Comparison of ENCODE assay signal across 21 cellular contexts in genomic region chr2:215637658-215638057, GRCh38.
DNase-seq lines count a peak whose midpoint lies in the region; ATAC-seq and TF ChIP-seq lines count a peak whose summit lies in the region.
"Had no signal": no experiment of that assay in that cellular context is flagged by ENCODE, and none has a peak within 500 bp of the region (broad histone marks: within the 10 kb centered on the region; RNA-seq: fewer than 3 reads in every experiment).

No MANE protein-coding gene starts in this region.

- TF ChIP-seq CTCF in chondrocyte (IDR thresholded peaks at IDR 0.05) = no peak
- TF ChIP-seq CTCF in left lung (IDR thresholded peaks at IDR 0.05) = no peak
- no peak for TF ChIP-seq CTCF in CD4-positive, alpha-beta T cell (IDR thresholded peaks at IDR 0.05)

- no peaks in the 10 kb centered on the region for H3K36me3 ChIP-seq in left lung

- H3K4me3 Mint-ChIP-seq in chondrocyte (ENCODE audit: unreplicated experiment) = no peak overlapping the region
- H3K4me3 Mint-ChIP-seq in CD4-positive, alpha-beta T cell = no peak overlapping the region

- peaks cover 0 to 17% of the 10 kb centered on the region in 2 donors for H3K9me3 ChIP-seq in left lung
- peaks cover 12% of the 10 kb centered on the region for H3K9me3 ChIP-seq in CD4-positive, alpha-beta T cell (ENCODE audit: control insufficient read depth, low read length)

- no peaks in the 10 kb centered on the region for H3K27me3 ChIP-seq in left lung
- no peaks in the 10 kb centered on the region for H3K27me3 ChIP-seq in CD4-positive, alpha-beta T cell (ENCODE audit: control insufficient read depth, insufficient read depth, low read length)

- no peak for TF ChIP-seq POLR2A in GM18505 (IDR thresholded peaks at IDR 0.05; ENCODE audit: borderline replicate concordance, extremely low read depth, insufficient read depth, insufficient read length)

- peaks cover 34% of the 10 kb centered on the region for H3K36me3 Mint-ChIP-seq in chondrocyte (ENCODE audit: low read depth)
- H3K36me3 Mint-ChIP-seq in CD4-positive, alpha-beta T cell (ENCODE audit: low read depth) = no peaks in the 10 kb centered on the region

- H3K27ac Mint-ChIP-seq in chondrocyte (ENCODE audit: unreplicated experiment) = peak overlapping the region; percentile 79
- no peak overlapping the region for H3K27ac Mint-ChIP-seq in CD4-positive, alpha-beta T cell

- no peak overlapping the region for H3K27ac ChIP-seq in left lung
- H3K27ac ChIP-seq in CD4-positive, alpha-beta T cell (ENCODE audit: low read depth, low read length) = no peak overlapping the region
- H3K27ac ChIP-seq: 22Rv1, C4-2B, PC-9, SK-N-MC had no signal

- DNase-seq in AG08395 (ENCODE audit: low spot score) (peak; percentile 10), M059J (ENCODE audit: low read depth) (peak; percentile 32), chondrocyte (ENCODE audit: low spot score) (no peak), left lung (no peak)
- no peak for DNase-seq in activated CD4-positive, alpha-beta T cell treated with anti-CD3 and anti-CD28 coated beads for 1 hour
- DNase-seq in CD4-positive, alpha-beta T cell = no peak
- DNase-seq: ACHN, AML-193, GDM1, Karpas-422, NCI-H1694 treated with DMSO at 0.1 percent for 48 hours, NCI-H510A, PC-9, RPMI8226, SHP77 treated with DMSO at 0.1 percent for 48 hours had no signal

- H3K27me3 Mint-ChIP-seq in chondrocyte (ENCODE audit: low read depth) = no peaks in the 10 kb centered on the region
- no peaks in the 10 kb centered on the region for H3K27me3 Mint-ChIP-seq in CD4-positive, alpha-beta T cell

- H3K4me1 Mint-ChIP-seq in chondrocyte (ENCODE audit: low read depth) = peaks cover 41% of the 10 kb centered on the region
- H3K4me1 Mint-ChIP-seq in CD4-positive, alpha-beta T cell (ENCODE audit: low read depth) = no peaks in the 10 kb centered on the region

- peaks cover 0 to 6% of the 10 kb centered on the region in 2 donors for H3K4me1 ChIP-seq in left lung

- intact Hi-C loops in left lung (cut with DNase I) = no loop called here
- intact Hi-C loops in CD4-positive, alpha-beta T cell (cut with DNase I, micrococcal nuclease) = no loop called here

- ATAC-seq in left lung (peak; percentile 17), HG02840 (IDR thresholded peaks at IDR 0.05; ENCODE audit: low FRiP score, unreplicated experiment) (no peak), GM18505 (IDR thresholded peaks at IDR 0.05; ENCODE audit: unreplicated experiment) (no peak)
- ATAC-seq in CD4-positive, alpha-beta T cell (ENCODE audit: poor library complexity) = no peak
- ATAC-seq: HCT116 had no signal

- CTCF ChIA-PET in CD4-positive, alpha-beta T cell (lab: Charles Lee) = interaction anchor here (0.6 kb wide), 1 partner anchor 1035 kb away, joined by 3 read pairs; no protein-coding TSS in a partner anchor

- no peak overlapping the region for H3K4me3 ChIP-seq in left lung
- H3K4me3 ChIP-seq: PC-9, SK-N-MC had no signal

- POLR2A ChIA-PET in CD4-positive, alpha-beta T cell (lab: Charles Lee) = no interaction called here

- peaks cover 51% of the 10 kb centered on the region for H3K9me3 Mint-ChIP-seq in chondrocyte (ENCODE audit: low read depth)
- peaks cover 19% of the 10 kb centered on the region for H3K9me3 Mint-ChIP-seq in CD4-positive, alpha-beta T cell

Comparison
In these comparisons a context has a peak if more than half of its experiments do, and no peak if none do; other contexts are left out.
1. DNase-seq: peak in AG08395 (single experiment) and M059J (single experiment); none in chondrocyte (single experiment), left lung (0 of 2), activated CD4-positive, alpha-beta T cell treated with anti-CD3 and anti-CD28 coated beads for 1 hour (single experiment) and CD4-positive, alpha-beta T cell (0 of 10).